Comparison of ENCODE assay signal across 8 cellular contexts in the genomic region with DNA sequence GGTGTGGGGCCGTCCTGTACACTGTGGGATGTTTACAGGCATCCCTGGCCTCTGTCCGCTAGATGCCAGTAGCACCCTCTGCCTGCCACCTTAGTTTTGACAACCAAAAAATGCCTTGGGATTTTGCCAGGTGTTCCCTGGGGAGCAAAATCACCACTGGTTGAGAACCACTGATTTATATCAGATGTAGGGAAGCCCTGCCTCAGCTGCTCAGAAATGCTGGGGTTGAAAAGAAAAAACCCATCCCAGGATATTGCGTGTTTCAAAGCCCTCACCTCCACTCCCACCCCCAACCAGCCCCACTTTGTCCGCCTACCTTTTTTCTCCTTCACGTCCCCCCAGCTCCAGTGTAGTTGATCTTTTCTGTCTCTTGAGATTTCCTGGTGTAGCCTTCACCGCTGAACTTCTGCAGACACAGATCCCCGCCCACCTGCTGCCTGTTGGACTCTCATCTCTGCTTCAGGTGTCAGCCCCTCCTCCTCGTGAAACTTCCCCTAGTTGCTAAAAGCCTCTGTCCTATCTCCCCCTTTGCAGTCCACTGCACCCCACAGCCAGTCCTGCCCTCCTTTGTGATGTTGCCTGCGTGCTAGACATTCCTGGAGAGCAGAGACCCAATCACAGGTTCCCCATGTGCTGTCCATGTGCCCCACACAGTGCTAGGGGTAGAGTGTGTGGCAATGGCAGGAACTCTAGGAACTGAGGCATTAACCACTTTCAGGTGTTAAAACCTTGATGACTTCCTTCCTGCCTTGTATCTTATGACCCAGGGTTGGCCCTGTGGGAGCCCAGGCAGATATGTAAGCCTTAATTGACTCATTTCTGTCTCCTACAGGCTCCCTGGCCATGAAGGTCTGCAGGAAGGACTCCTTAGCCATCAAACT.
DNase-seq lines count a peak whose midpoint lies in the region; ATAC-seq, FAIRE-seq and TF ChIP-seq lines count a peak whose summit lies in the region.

No MANE protein-coding gene starts in this region.

- peak; percentile 85 for TF ChIP-seq RAD21 in GM12878 (IDR thresholded peaks at IDR 0.05; ENCODE audit: insufficient read depth, low read depth, low read length)

- H3K9me3 ChIP-seq in GM12878 (replicated peaks; ENCODE audit: control insufficient read depth, insufficient read depth, low read length) = no peaks in the 10 kb centered on the region; the same call in 1 of the 3 replicates

- RAD21 ChIA-PET in GM12878 (lab: Charles Lee; ENCODE audit: unreplicated experiment) = interaction anchor here (0.7 to 6.1 kb wide), 20 partner anchors 10 to 346 kb away, joined by 3 to 83 read pairs (median 5); partner anchors contain the start of genes SIRT5 and TBC1D7

- H3K4me3 ChIP-seq in GM12878 = peak overlapping the region; percentile 57

- CTCF ChIA-PET in GM12878 (lab: Yijun Ruan, JAX) = interaction anchor here (0.7 to 6.2 kb wide), 23 partner anchors 10 to 702 kb away, joined by 3 to 124 read pairs (median 5); partner anchors contain the start of gene TBC1D7

- WGBS in GM12878 (ENCODE audit: insufficient coverage, insufficient replicate concordance, low lambda C conversion rate, missing lambda C conversion rate) = 2% methylated on average over 9 of the region's 9 CpGs

- no TSS peak for BruUV-seq in GM12878 (replicated peaks; lab: Mats Ljungman, UMichigan)

- TF ChIP-seq CTCF in GM12878 (IDR thresholded peaks at IDR 0.05 in 2 of 3, conservative IDR thresholded peaks at IDR 0.05 in 1 of 3; ENCODE audit: control insufficient read depth in 2 of 3, extremely low read depth in 1 of 3, insufficient read depth in 1 of 3, low read depth in 3 of 3, low read length in 3 of 3) = peak; percentile 52 to 87 (median 79)

- H3K79me2 ChIP-seq in GM12878 (ENCODE audit: control insufficient read depth, insufficient read depth, low read length) = no peaks in the 10 kb centered on the region

- peak overlapping the region; percentile 82 for H2AFZ ChIP-seq in GM12878 (ENCODE audit: control insufficient read depth, low read depth, low read length)

- H3K27ac ChIP-seq in GM12878 (ENCODE audit: control insufficient read depth, insufficient read depth) = peak overlapping the region; percentile 38

- H4K20me1 ChIP-seq in GM12878 (ENCODE audit: control insufficient read depth, insufficient read depth) = no peaks in the 10 kb centered on the region

- in situ Hi-C loops in GM12878 (cut with MboI) = no loop called here

- DNase-seq in NCI-H1694 (lab: John Stamatoyannopoulos, UW) = peak; percentile 18
- no peak for DNase-seq in NCI-H1694 treated with DMSO at 0.1 percent for 48 hours (lab: John Stamatoyannopoulos, UW)
- DNase-seq in HPDE6-E6E7 (ENCODE audit: extremely low spot score) = peak; percentile 19
- DNase-seq in GM12878 (ENCODE audit: low read depth, low spot score) = peak; percentile 88
- DNase-seq in AG20443 (ENCODE audit: low spot score) = no peak
- DNase-seq in NCI-H510A treated with DMSO at 0.1 percent for 48 hours (lab: John Stamatoyannopoulos, UW) = no peak
- DNase-seq in amniotic stem cell (lab: John Stamatoyannopoulos, UW) = no peak

- no peaks in the 10 kb centered on the region for H3K27me3 ChIP-seq in GM12878 (replicated peaks in 1 of 2; ENCODE audit: control insufficient read depth in 2 of 2, insufficient read depth in 2 of 2, low read length in 1 of 2)

- POLR2A ChIA-PET in GM12878 (lab: Charles Lee) = interaction anchor here (0.7 to 3.6 kb wide), 8 partner anchors 9 to 124 kb away, joined by 3 to 19 read pairs (median 8); partner anchors contain the start of gene TBC1D7

- intact Hi-C loops in GM12878 (cut with micrococcal nuclease; ENCODE audit: unreplicated experiment) = loop anchor here (1.0 to 2.0 kb wide), 5 partner anchors 29 to 99 kb away; partner anchors contain the start of gene TBC1D7

- peak; percentile 89 for FAIRE-seq in GM12878 (lab: Jason Lieb, UNC)

- ATAC-seq in GM21447 (IDR thresholded peaks at IDR 0.05; ENCODE audit: unreplicated experiment) (peak; percentile 95), GM12878 (peak; percentile 94)

- H3K9ac ChIP-seq in GM12878 (ENCODE audit: control insufficient read depth, insufficient read depth, low read length) = peak overlapping the region; percentile 46; the same call in 1 of the 2 replicates

- peak overlapping the region; percentile 68 for H3K4me2 ChIP-seq in GM12878 (ENCODE audit: control insufficient read depth, insufficient read depth)

- no peaks in the 10 kb centered on the region for H3K36me3 ChIP-seq in GM12878 (ENCODE audit: control insufficient read depth in 2 of 2, insufficient read depth in 2 of 2, low read length in 1 of 2)

- H3K4me1 ChIP-seq in GM12878 (ENCODE audit: control insufficient read depth, insufficient read depth, low read length) = peaks cover 27% of the 10 kb centered on the region

- TF ChIP-seq POLR2A in GM12878 (IDR thresholded peaks at IDR 0.05; ENCODE audit: low read depth, low read length) = peak; percentile 21; the same call in 1 of the 2 replicates

- SMC1A ChIA-PET in GM12878 (lab: Charles Lee; ENCODE audit: uncharacterized antibody, unreplicated experiment) = interaction anchor here (0.8 to 5.8 kb wide), 23 partner anchors 9 to 838 kb away, joined by 3 to 119 read pairs (median 5); partner anchors contain the start of genes SIRT5 and TBC1D7

- TF ChIP-seq EP300 in GM12878 (IDR thresholded peaks at IDR 0.05; ENCODE audit: borderline replicate concordance in 1 of 2, control insufficient read depth in 1 of 2, low read depth in 2 of 2, low read length in 2 of 2) = peak; percentile 60 to 71; a peak in 3 of 4 replicates

TF ChIP-seq in GM12878, 131 proteins besides CTCF, POLR2A, EP300 and RAD21 (continues in another document):
- TF ChIP-seq ASH2L (IDR thresholded peaks at IDR 0.05; ENCODE audit: borderline replicate concordance, low read depth) (no peak), GABPA (IDR thresholded peaks at IDR 0.05; ENCODE audit: low read depth) (peak; percentile 28; the same call in 1 of the 2 replicates), NBN (IDR thresholded peaks at IDR 0.05) (peak; percentile 62; the same call in 1 of the 2 replicates), MEF2B (IDR thresholded peaks at IDR 0.05; ENCODE audit: partially characterized antibody, poor library complexity, severe bottlenecking) (peak; percentile 93), YBX1 (IDR thresholded peaks at IDR 0.05) (no peak), CEBPB (IDR thresholded peaks at IDR 0.05; ENCODE audit: borderline replicate concordance in 1 of 2, low read depth in 2 of 2, low read length in 2 of 2) (no peak), SRF (IDR thresholded peaks at IDR 0.05; ENCODE audit: low read depth in 2 of 2, low read length in 2 of 2) (no peak), CBX5 (IDR thresholded peaks at IDR 0.05; ENCODE audit: low read depth) (no peak; the same call in 1 of the 2 replicates)
- TF ChIP-seq, protein P1, sequence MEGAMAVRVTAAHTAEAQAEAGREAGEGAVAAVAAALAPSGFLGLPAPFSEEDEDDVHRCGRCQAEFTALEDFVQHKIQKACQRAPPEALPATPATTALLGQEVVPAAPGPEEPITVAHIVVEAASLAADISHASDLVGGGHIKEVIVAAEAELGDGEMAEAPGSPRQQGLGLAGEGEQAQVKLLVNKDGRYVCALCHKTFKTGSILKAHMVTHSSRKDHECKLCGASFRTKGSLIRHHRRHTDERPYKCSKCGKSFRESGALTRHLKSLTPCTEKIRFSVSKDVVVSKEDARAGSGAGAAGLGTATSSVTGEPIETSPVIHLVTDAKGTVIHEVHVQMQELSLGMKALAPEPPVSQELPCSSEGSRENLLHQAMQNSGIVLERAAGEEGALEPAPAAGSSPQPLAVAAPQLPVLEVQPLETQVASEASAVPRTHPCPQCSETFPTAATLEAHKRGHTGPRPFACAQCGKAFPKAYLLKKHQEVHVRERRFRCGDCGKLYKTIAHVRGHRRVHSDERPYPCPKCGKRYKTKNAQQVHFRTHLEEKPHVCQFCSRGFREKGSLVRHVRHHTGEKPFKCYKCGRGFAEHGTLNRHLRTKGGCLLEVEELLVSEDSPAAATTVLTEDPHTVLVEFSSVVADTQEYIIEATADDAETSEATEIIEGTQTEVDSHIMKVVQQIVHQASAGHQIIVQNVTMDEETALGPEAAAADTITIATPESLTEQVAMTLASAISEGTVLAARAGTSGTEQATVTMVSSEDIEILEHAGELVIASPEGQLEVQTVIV (IDR thresholded peaks at IDR 0.05; ENCODE audit: borderline replicate concordance, partially characterized antibody) = no peak
- TF ChIP-seq, protein P2, sequence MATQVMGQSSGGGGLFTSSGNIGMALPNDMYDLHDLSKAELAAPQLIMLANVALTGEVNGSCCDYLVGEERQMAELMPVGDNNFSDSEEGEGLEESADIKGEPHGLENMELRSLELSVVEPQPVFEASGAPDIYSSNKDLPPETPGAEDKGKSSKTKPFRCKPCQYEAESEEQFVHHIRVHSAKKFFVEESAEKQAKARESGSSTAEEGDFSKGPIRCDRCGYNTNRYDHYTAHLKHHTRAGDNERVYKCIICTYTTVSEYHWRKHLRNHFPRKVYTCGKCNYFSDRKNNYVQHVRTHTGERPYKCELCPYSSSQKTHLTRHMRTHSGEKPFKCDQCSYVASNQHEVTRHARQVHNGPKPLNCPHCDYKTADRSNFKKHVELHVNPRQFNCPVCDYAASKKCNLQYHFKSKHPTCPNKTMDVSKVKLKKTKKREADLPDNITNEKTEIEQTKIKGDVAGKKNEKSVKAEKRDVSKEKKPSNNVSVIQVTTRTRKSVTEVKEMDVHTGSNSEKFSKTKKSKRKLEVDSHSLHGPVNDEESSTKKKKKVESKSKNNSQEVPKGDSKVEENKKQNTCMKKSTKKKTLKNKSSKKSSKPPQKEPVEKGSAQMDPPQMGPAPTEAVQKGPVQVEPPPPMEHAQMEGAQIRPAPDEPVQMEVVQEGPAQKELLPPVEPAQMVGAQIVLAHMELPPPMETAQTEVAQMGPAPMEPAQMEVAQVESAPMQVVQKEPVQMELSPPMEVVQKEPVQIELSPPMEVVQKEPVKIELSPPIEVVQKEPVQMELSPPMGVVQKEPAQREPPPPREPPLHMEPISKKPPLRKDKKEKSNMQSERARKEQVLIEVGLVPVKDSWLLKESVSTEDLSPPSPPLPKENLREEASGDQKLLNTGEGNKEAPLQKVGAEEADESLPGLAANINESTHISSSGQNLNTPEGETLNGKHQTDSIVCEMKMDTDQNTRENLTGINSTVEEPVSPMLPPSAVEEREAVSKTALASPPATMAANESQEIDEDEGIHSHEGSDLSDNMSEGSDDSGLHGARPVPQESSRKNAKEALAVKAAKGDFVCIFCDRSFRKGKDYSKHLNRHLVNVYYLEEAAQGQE (IDR thresholded peaks at IDR 0.05; ENCODE audit: low read depth, low read length) = no peak
- TF ChIP-seq, protein P3, sequence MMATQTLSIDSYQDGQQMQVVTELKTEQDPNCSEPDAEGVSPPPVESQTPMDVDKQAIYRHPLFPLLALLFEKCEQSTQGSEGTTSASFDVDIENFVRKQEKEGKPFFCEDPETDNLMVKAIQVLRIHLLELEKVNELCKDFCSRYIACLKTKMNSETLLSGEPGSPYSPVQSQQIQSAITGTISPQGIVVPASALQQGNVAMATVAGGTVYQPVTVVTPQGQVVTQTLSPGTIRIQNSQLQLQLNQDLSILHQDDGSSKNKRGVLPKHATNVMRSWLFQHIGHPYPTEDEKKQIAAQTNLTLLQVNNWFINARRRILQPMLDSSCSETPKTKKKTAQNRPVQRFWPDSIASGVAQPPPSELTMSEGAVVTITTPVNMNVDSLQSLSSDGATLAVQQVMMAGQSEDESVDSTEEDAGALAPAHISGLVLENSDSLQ (IDR thresholded peaks at IDR 0.05) = no peak

Comparison
In these comparisons a context has a peak if more than half of its experiments do, and no peak if none do; other contexts are left out.
1. DNase-seq: peak in NCI-H1694 (single experiment), HPDE6-E6E7 (single experiment) and GM12878 (single experiment); none in NCI-H1694 treated with DMSO at 0.1 percent for 48 hours (single experiment), AG20443 (single experiment), NCI-H510A treated with DMSO at 0.1 percent for 48 hours (single experiment) and amniotic stem cell (single experiment).